In the genomic region with DNA sequence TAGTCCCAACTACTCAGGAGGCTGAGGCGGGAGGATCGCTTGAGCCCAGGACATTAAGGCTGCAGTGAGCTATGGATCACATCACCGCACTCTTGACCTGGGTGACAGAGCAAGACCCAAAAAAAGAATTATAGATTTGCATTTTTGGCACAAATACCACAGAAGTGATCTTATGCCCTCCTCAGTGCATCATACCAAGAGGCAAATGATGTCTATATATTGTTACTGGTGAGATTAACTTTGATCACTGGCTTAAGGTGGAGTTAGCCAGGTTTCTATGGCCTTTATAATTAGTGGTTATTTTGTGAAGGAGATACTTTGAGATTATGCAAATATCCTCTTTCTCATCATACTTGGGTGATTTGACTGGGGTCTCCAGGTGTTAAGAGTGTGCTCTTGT, we compare ENCODE assay signal across 18 cellular contexts. TPM values are rescaled to one million over a fixed set of nuclear protein-coding genes. Genes with fewer than 3 reads are reported as not detected.
DNase-seq lines count a peak whose midpoint lies in the region; TF ChIP-seq lines count a peak whose summit lies in the region.
"Had no signal": no experiment of that assay in that cellular context is flagged by ENCODE, and none has a peak within 500 bp of the region (broad histone marks: within the 10 kb centered on the region; RNA-seq: fewer than 3 reads in every experiment).

No MANE protein-coding gene starts in this region.

- peak overlapping the region; percentile 97 for H3K27ac Mint-ChIP-seq in dendritic cell treated with granulocyte-macrophage colony-stimulating factor and Interleukin-4, amounts not matched to agents 40 ng/mL and 50 ng/mL, for 4 days
- no peak overlapping the region for H3K27ac Mint-ChIP-seq in H9

- no peaks in the 10 kb centered on the region for H3K23me2 ChIP-seq in H9 (ENCODE audit: insufficient read length, low read depth, low read length, poor library complexity, severe bottlenecking)

- no peak for TF ChIP-seq CTCF in GM06990 (IDR thresholded peaks at IDR 0.05; ENCODE audit: insufficient read depth, low read length, poor library complexity, severe bottlenecking)
- TF ChIP-seq CTCF in esophagus squamous epithelium (IDR thresholded peaks at IDR 0.05): no peak
- no peak for TF ChIP-seq CTCF in H9 (conservative IDR thresholded peaks at IDR 0.05)

- no peak overlapping the region for H3K4me2 ChIP-seq in H9 (ENCODE audit: insufficient read depth, insufficient read length, low read length)

- H3K56ac ChIP-seq in H9 (ENCODE audit: insufficient read length, low read depth, low read length): no peak overlapping the region

- no peak overlapping the region for H3T11ph ChIP-seq in H9 (ENCODE audit: low read length)

- no peak overlapping the region for H2BK120ac ChIP-seq in H9 (ENCODE audit: low read depth, low read length, poor library complexity, severe bottlenecking)

- intact Hi-C loops in dendritic cell treated with granulocyte-macrophage colony-stimulating factor and Interleukin-4, amounts not matched to agents 40 ng/mL and 50 ng/mL, for 4 days (cut with micrococcal nuclease): no loop called here
- intact Hi-C loops in posterior vena cava (cut with DNase I): no loop called here
- intact Hi-C loops in esophagus squamous epithelium (cut with DNase I): no loop called here

- H3K9ac ChIP-seq in H9 (ENCODE audit: extremely low read depth, insufficient read length, low read length): no peak overlapping the region
- H3K9ac ChIP-seq: GM23248 had no signal

- H3K4ac ChIP-seq in H9 (ENCODE audit: low read depth, low read length): no peak overlapping the region

- peaks cover 8% of the 10 kb centered on the region for H3K36me3 Mint-ChIP-seq in dendritic cell treated with granulocyte-macrophage colony-stimulating factor and Interleukin-4, amounts not matched to agents 40 ng/mL and 50 ng/mL, for 4 days (ENCODE audit: low read depth)
- H3K36me3 Mint-ChIP-seq in H9 (ENCODE audit: insufficient read depth in 1 of 3, low read depth in 3 of 3): no peaks in the 10 kb centered on the region

- H2AK5ac ChIP-seq in H9 (ENCODE audit: insufficient read length, low read length): no peak overlapping the region

- no peak overlapping the region for H2BK5ac ChIP-seq in H9 (ENCODE audit: insufficient read length, low read length)

- peaks cover 50% of the 10 kb centered on the region for H3K4me1 Mint-ChIP-seq in dendritic cell treated with granulocyte-macrophage colony-stimulating factor and Interleukin-4, amounts not matched to agents 40 ng/mL and 50 ng/mL, for 4 days (ENCODE audit: low read depth)
- peaks cover 16% of the 10 kb centered on the region in 2 experiments for H3K4me1 Mint-ChIP-seq in H9

- peak; percentile 52 for DNase-seq in GM06990 (ENCODE audit: extremely low read depth, insufficient read length)
- peak; percentile 87 for DNase-seq in NAMALWA (ENCODE audit: low spot score)
- peak; percentile 38 for DNase-seq in posterior vena cava (ENCODE audit: low spot score)
- DNase-seq in NCI-H1417 (lab: John Stamatoyannopoulos, UW): no peak
- no peak for DNase-seq in esophagus squamous epithelium (lab: John Stamatoyannopoulos, UW)
- DNase-seq in H9: no peak
- DNase-seq: GDM1, GM23248, NCI-H1105 treated with DMSO at 0.1 percent for 48 hours, NCI-H1694, NCI-H2081, NCI-H524 treated with DMSO at 0.1 percent for 48 hours, NCI-H82, Peyer's patch had no signal

- no peaks in the 10 kb centered on the region for H3K27me3 Mint-ChIP-seq in dendritic cell treated with granulocyte-macrophage colony-stimulating factor and Interleukin-4, amounts not matched to agents 40 ng/mL and 50 ng/mL, for 4 days
- no peaks in the 10 kb centered on the region for H3K27me3 Mint-ChIP-seq in H9 (ENCODE audit: low read depth)

- H2BK12ac ChIP-seq in H9 (ENCODE audit: insufficient read length, low read depth, low read length): no peak overlapping the region

- no peak overlapping the region for H2BK20ac ChIP-seq in H9 (ENCODE audit: low read depth, low read length, poor library complexity, severe bottlenecking)

- no peak overlapping the region for H2AFZ ChIP-seq in H9 (ENCODE audit: low read length)
- H2AFZ ChIP-seq: GM23248 had no signal

- no peaks in the 10 kb centered on the region for H3K79me2 ChIP-seq in H9 (ENCODE audit: insufficient read depth, low read length)

- H3K18ac ChIP-seq in H9 (ENCODE audit: insufficient read length, low read depth, low read length): no peak overlapping the region

- H3K79me1 ChIP-seq in H9 (ENCODE audit: insufficient read depth, low read depth, low read length, poor library complexity, severe bottlenecking): no peaks in the 10 kb centered on the region

- H4K5ac ChIP-seq in H9 (ENCODE audit: insufficient read length, low read depth, low read length): no peak overlapping the region

- H2BK15ac ChIP-seq in H9 (ENCODE audit: low read depth, low read length): no peak overlapping the region

- H3K4me1 ChIP-seq in esophagus squamous epithelium: peaks cover 0 to 22% (median 0%) of the 10 kb centered on the region in 3 donors
- no peaks in the 10 kb centered on the region for H3K4me1 ChIP-seq in H9 (ENCODE audit: insufficient read depth, low read length)
- H3K4me1 ChIP-seq: Peyer's patch had no signal

- no peaks in the 10 kb centered on the region for H4K20me1 ChIP-seq in H9 (ENCODE audit: control insufficient read depth, insufficient read depth, insufficient read length)

- H3K4me3 ChIP-seq in GM06990 (replicated peaks; ENCODE audit: low read depth, low read length) (no peak overlapping the region), esophagus squamous epithelium (no peak overlapping the region)
- H3K4me3 ChIP-seq: GM23248, Peyer's patch had no signal

- H3K27me3 ChIP-seq in GM06990 (replicated peaks; ENCODE audit: control insufficient read depth, insufficient read depth, low read length) (no peaks in the 10 kb centered on the region), esophagus squamous epithelium (no peaks in the 10 kb centered on the region), H9 (ENCODE audit: insufficient read depth, low read length) (no peaks in the 10 kb centered on the region)
- H3K27me3 ChIP-seq: Peyer's patch had no signal

- 86 to 96% methylated on average over 3 of the region's 3 CpGs for WGBS in esophagus squamous epithelium, 2 donors
- no CpG with 5 or more reads among the region's 3 CpGs for WGBS in H9 (ENCODE audit: extremely low coverage, insufficient read length, low lambda C conversion rate)

- H4K91ac ChIP-seq in H9 (ENCODE audit: insufficient read length, low read depth, low read length): no peak overlapping the region

- no peaks in the 10 kb centered on the region for H3K9me3 ChIP-seq in esophagus squamous epithelium
- no peaks in the 10 kb centered on the region for H3K9me3 ChIP-seq in H9 (ENCODE audit: control insufficient read depth, low read depth, low read length)
- H3K9me3 ChIP-seq: Peyer's patch had no signal

- no peak overlapping the region for H4K8ac ChIP-seq in H9 (replicated peaks; ENCODE audit: insufficient read length, low read depth, low read length)

- no peak overlapping the region for H3K4me3 Mint-ChIP-seq in dendritic cell treated with granulocyte-macrophage colony-stimulating factor and Interleukin-4, amounts not matched to agents 40 ng/mL and 50 ng/mL, for 4 days
- H3K4me3 Mint-ChIP-seq in H9: no peak overlapping the region

- no peak for TF ChIP-seq POLR2A in esophagus squamous epithelium (IDR thresholded peaks at IDR 0.05)

- H3K27ac ChIP-seq in esophagus squamous epithelium (no peak overlapping the region), H9 (ENCODE audit: insufficient read length, low read depth, low read length) (no peak overlapping the region)
- H3K27ac ChIP-seq: C4-2B, GM23248 had no signal

- H3K23ac ChIP-seq in H9 (ENCODE audit: insufficient read length, low read depth, low read length): no peak overlapping the region

- H3K36me3 ChIP-seq in GM06990 (ENCODE audit: control insufficient read depth, insufficient read depth, low read length) (no peaks in the 10 kb centered on the region), esophagus squamous epithelium (no peaks in the 10 kb centered on the region)
- H3K36me3 ChIP-seq: Peyer's patch had no signal

- H3K14ac ChIP-seq in H9 (ENCODE audit: insufficient read depth, low read length): no peak overlapping the region

- H3K9me3 Mint-ChIP-seq in dendritic cell treated with granulocyte-macrophage colony-stimulating factor and Interleukin-4, amounts not matched to agents 40 ng/mL and 50 ng/mL, for 4 days: no peaks in the 10 kb centered on the region
- H3K9me3 Mint-ChIP-seq in H9: no peaks in the 10 kb centered on the region

RNA-seq across cellular contexts. Expression of gene CATIP, which starts 22.1 kb away (rescaled TPM):
- total RNA-seq in posterior vena cava (not detected), esophagus squamous epithelium (not detected), H9 (2021) (not detected in 2 replicates)
- total RNA-seq: GM23248; Peyer's patch; SK-MEL-5; T-helper 1 cell treated with Interleukin-12 subunit alpha and Interleukin-12 subunit beta and Interleukin-4 antibody, amounts not matched to agents 30 ng/mL and 1 ng/mL, for 36 hours had no signal

RNA-seq across cellular contexts. Expression of gene TMBIM1, which starts 42.2 kb away (rescaled TPM):
- 100 to 1,000 TPM; 191 to 195 TPM for total RNA-seq in posterior vena cava
- 100 to 1,000 TPM; 238 to 342 (median 275) TPM for total RNA-seq in esophagus squamous epithelium
- 17.4 and 20.1 TPM in 2 replicates for total RNA-seq in H9 (2021)

RNA-seq across cellular contexts. Expression of gene SLC11A1, which starts 47.5 kb away (rescaled TPM):
- 10 to 100 TPM; 28.8 to 77.1 TPM for total RNA-seq in posterior vena cava
- 10 to 100 TPM in 1 of 4 donors, 1 to 10 TPM in 3; 1.7 to 10.6 (median 8.7) TPM for total RNA-seq in esophagus squamous epithelium
- total RNA-seq in H9 (2021): 0.04 and 0.11 TPM in 2 replicates
- total RNA-seq: GM23248, SK-MEL-5 had no signal

Comparison
In these comparisons a context has a peak if more than half of its experiments do, and no peak if none do; other contexts are left out.
1. DNase-seq: peak in GM06990 (single experiment), NAMALWA (single experiment) and posterior vena cava (single experiment); none in NCI-H1417 (0 of 3), esophagus squamous epithelium (single experiment) and H9 (single experiment).